In the genomic region with DNA sequence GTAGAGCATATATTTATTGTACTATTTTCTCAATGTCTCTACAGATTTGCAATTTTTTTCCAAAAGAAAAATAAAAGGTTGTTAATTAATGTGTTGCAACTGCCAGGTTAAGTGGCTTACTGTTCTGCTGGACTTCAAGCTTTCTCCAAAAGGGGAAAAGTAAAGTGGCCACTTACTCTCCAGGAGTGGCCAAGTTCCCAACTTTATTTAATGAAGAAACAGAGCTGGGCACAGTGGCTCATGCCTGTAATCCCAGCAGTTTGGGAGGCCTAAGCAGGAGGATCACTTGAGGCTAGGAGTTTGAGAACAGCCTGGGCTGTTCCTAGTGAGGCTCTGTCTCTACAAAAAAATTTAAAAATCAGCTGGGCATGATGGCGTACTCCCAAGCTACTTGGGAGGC, we compare ENCODE assay signal across 24 cellular contexts.
"Had no signal": no experiment of that assay in that cellular context is flagged by ENCODE, and none has a peak within 500 bp of the region (broad histone marks: within the 10 kb centered on the region; RNA-seq: fewer than 3 reads in every experiment).

No MANE protein-coding gene starts in this region.

- H3K27me3 Mint-ChIP-seq: activated CD8-positive, alpha-beta T cell treated with anti-CD3 and anti-CD28 coated beads for 36 hours; activated naive CD8-positive, alpha-beta T cell treated with anti-CD3 and anti-CD28 coated beads for 36 hours; T-cell had no signal

- H3K4me3 Mint-ChIP-seq: activated CD8-positive, alpha-beta T cell treated with anti-CD3 and anti-CD28 coated beads for 36 hours; activated naive CD4-positive, alpha-beta T cell treated with anti-CD3 and anti-CD28 coated beads, Interleukin-2, amount 10 ng/mL, durations not matched to agents 7 days and 5 days; activated naive CD8-positive, alpha-beta T cell treated with anti-CD3 and anti-CD28 coated beads for 36 hours; activated T-cell treated with anti-CD3 and anti-CD28 coated beads, Interleukin-2, amount 50 U/mL, for 72 hours; T-cell had no signal

- H3K36me3 ChIP-seq: brain microvascular endothelial cell, cardiac muscle cell, WERI-Rb-1 had no signal

- H3K27me3 ChIP-seq: brain microvascular endothelial cell, cardiac muscle cell had no signal

- H3K36me3 Mint-ChIP-seq: activated naive CD4-positive, alpha-beta T cell treated with anti-CD3 and anti-CD28 coated beads, Interleukin-2, amount 10 ng/mL, durations not matched to agents 7 days and 5 days; activated naive CD8-positive, alpha-beta T cell treated with anti-CD3 and anti-CD28 coated beads for 36 hours; T-cell had no signal

- H3K27ac ChIP-seq: brain microvascular endothelial cell, cardiac muscle cell, WERI-Rb-1 had no signal

- H3K27ac Mint-ChIP-seq: activated CD8-positive, alpha-beta T cell treated with anti-CD3 and anti-CD28 coated beads for 36 hours; activated naive CD4-positive, alpha-beta T cell treated with anti-CD3 and anti-CD28 coated beads, Interleukin-2, amount 10 ng/mL, durations not matched to agents 7 days and 5 days; activated naive CD8-positive, alpha-beta T cell treated with anti-CD3 and anti-CD28 coated beads for 36 hours; activated T-helper 2 cell treated with anti-CD3 and anti-CD28 coated beads, Interferon-gamma antibody, Interleukin-2, Interleukin-4, amounts not matched to agents 10 μg/mL and 5 μg/mL and 100 μg/mL, durations not matched to agents 14 hours and 24 hours and 36 hours; T-cell had no signal

- H3K4me3 ChIP-seq: cardiac muscle cell had no signal

- DNase-seq: activated CD4-positive, alpha-beta T cell treated with anti-CD3 and anti-CD28 coated beads for 4 hours; activated CD8-positive, alpha-beta memory T cell treated with anti-CD3 and anti-CD28 coated beads, Interleukin-2, amount 50 U/mL, for 4 hours; activated CD8-positive, alpha-beta T cell treated with anti-CD3 and anti-CD28 coated beads for 36 hours; activated gamma-delta T cell treated with Interleukin-2 at 50 U/mL for 16 hours; activated naive CD4-positive, alpha-beta T cell treated with anti-CD3 and anti-CD28 coated beads, Interleukin-2, amount 10 ng/mL, durations not matched to agents 7 days and 5 days; activated naive CD8-positive, alpha-beta T cell treated with anti-CD3 and anti-CD28 coated beads for 36 hours; activated T-cell treated with anti-CD3 and anti-CD28 coated beads, Interleukin-2, amount 50 U/mL, for 72 hours; brain microvascular endothelial cell; Karpas-422; MM.1S; NCI-H1105; NCI-H1436; NCI-H1694 treated with DMSO at 0.1 percent for 48 hours; NCI-H2029 treated with DMSO at 0.1 percent for 48 hours; NCI-H345; NCI-H510A treated with DMSO at 0.1 percent for 48 hours; NCI-H69; NK-92 treated with Interleukin-12 subunit alpha and Interleukin-12 subunit beta, amount 100 ng/mL, for 24 hours; SHP77 treated with DMSO at 0.1 percent for 48 hours; T-cell; WERI-Rb-1 had no signal

- ATAC-seq: activated CD4-positive, CD25-positive, alpha-beta regulatory T cell treated with anti-CD3 and anti-CD28 coated beads, Interleukin-2, amount 50 U/mL, for 24 hours; activated CD8-positive, alpha-beta T cell treated with anti-CD3 and anti-CD28 coated beads for 36 hours; activated T-cell treated with anti-CD3 and anti-CD28 coated beads, Interleukin-2, amount 50 U/mL, for 72 hours; T-cell had no signal
